In the genomic region with DNA sequence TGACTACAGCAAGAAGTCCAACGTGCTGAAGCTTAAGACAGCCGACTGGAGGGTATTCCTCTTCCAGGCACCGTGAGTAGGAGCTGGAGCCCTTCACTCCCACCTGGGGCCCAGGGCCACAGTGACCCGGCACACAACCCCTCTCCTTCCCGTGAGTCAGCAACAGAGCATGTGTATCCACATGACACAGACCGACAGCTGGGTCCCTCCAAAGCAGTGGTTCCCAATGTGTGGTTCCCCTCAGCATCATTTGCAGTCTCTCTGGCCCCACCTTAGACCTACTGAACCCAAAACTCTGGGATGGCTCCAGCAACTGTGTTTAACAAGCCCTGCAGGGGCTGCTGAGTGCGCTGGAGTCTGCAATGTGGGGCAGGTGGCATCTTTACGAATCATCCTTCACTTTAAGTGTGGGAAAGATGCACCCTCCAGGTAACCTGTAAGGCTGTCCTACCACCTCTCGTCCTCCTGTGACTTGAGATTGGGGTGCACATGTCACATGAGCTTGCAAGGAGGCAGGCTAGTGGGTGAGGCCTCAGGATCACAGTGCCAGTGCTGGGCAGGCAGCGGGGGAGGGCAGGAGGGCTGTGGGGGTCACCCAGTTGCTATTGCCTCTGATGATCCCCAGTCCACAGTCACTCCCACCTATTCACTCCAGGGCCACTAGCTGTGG, we compare ENCODE assay signal across 17 cellular contexts. TPM values are rescaled to one million over a fixed set of nuclear protein-coding genes. Genes with fewer than 3 reads are reported as not detected.
"Had no signal": no experiment of that assay in that cellular context is flagged by ENCODE, and none has a peak within 500 bp of the region (broad histone marks: within the 10 kb centered on the region; RNA-seq: fewer than 3 reads in every experiment).

No MANE protein-coding gene starts in this region.

- DNase-seq: activated CD4-positive, alpha-beta T cell treated with anti-CD3 and anti-CD28 coated beads for 36 hours; activated CD4-positive, alpha-beta T cell treated with anti-CD3 and anti-CD28 coated beads, Interleukin-2, amount 50 U/mL, for 48 hours; activated gamma-delta T cell; amygdala; caudate nucleus; psoas muscle; stimulated activated CD4-positive, alpha-beta T cell treated with anti-CD3 and anti-CD28 coated beads, Interleukin-4, amount 100 ng/mL, for 4 hours; stimulated activated naive B cell treated with anti-CD40 and anti-IgM and Interleukin-4, amounts not matched to agents 10 μg/mL and 1 μg/mL and 100 μg/mL, for 72 hours; T-helper 2 cell; thyroid gland; WERI-Rb-1 had no signal

- H3K27ac ChIP-seq: body of pancreas, dorsolateral prefrontal cortex, psoas muscle, right lobe of liver, thyroid gland, WERI-Rb-1 had no signal

- ATAC-seq: activated CD4-positive, alpha-beta T cell treated with anti-CD3 and anti-CD28 coated beads for 36 hours; activated naive CD4-positive, alpha-beta T cell treated with anti-CD3 and anti-CD28 coated beads, Interleukin-2, amount 50 U/mL, for 72 hours; body of pancreas; psoas muscle; stimulated activated naive B cell treated with anti-CD40 and anti-IgM and Interleukin-4, amounts not matched to agents 10 μg/mL and 1 μg/mL and 100 μg/mL, for 72 hours had no signal

- H3K4me3 ChIP-seq: body of pancreas, dorsolateral prefrontal cortex, psoas muscle, right lobe of liver, thyroid gland had no signal

- H3K9me3 ChIP-seq: body of pancreas, psoas muscle, right lobe of liver, thyroid gland had no signal

- H3K27me3 ChIP-seq: body of pancreas, dorsolateral prefrontal cortex, right lobe of liver, thyroid gland had no signal

- H3K36me3 ChIP-seq: right lobe of liver, thyroid gland, WERI-Rb-1 had no signal

- H3K4me1 ChIP-seq: body of pancreas, psoas muscle, right lobe of liver, thyroid gland had no signal

- FAIRE-seq: colon had no signal

RNA-seq across cellular contexts. Expression of a gene that starts 42.2 kb away (rescaled TPM):
- total RNA-seq: activated CD4-positive, alpha-beta T cell treated with anti-CD3 and anti-CD28 coated beads for 36 hours; activated naive CD4-positive, alpha-beta T cell treated with anti-CD3 and anti-CD28 coated beads, Interleukin-2, amount 50 U/mL, for 72 hours; fibroblast of villous mesenchyme had no signal
